In the genomic region with DNA sequence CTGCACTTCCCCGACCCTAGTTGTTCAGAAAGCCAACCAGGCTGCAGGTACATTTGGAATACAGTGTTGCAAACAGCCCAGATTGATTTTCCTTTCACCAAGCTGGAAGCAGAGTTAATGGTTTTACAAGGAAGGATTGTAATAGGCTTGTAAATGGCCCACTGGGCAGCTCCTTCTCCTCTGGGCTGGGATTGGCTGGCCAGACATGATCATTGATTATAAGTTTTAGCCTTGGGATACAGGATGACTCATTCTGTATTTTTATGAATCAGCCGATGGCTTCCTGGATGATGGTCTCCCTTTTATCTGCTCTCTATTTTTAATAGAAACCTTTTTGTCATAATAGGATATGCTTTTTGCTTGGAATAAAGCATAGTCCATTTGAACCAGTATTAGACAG, we compare ENCODE assay signal across 18 cellular contexts. TPM values are rescaled to one million over a fixed set of nuclear protein-coding genes. Genes with fewer than 3 reads are reported as not detected.
"Had no signal": no experiment of that assay in that cellular context is flagged by ENCODE, and none has a peak within 500 bp of the region (broad histone marks: within the 10 kb centered on the region; RNA-seq: fewer than 3 reads in every experiment).

No MANE protein-coding gene starts in this region.

- DNase-seq: activated CD4-positive, alpha-beta T cell treated with anti-CD3 and anti-CD28 coated beads for 48 hours; activated CD8-positive, alpha-beta T cell treated with anti-CD3 and anti-CD28 coated beads for 36 hours; activated effector memory CD4-positive, alpha-beta T cell treated with Interleukin-2 at 50 U/mL for 16 hours; activated T-cell treated with anti-CD3 and anti-CD28 coated beads, Interleukin-2, amount 50 U/mL, for 4 hours; cortex of kidney; effector CD8-positive, alpha-beta T cell; foreskin melanocyte; naive thymus-derived CD4-positive, alpha-beta T cell; posterior cingulate gyrus; retina; stimulated activated naive B cell treated with anti-CD40 and anti-IgM and Interleukin-4, amounts not matched to agents 10 μg/mL and 1 μg/mL and 100 μg/mL, for 72 hours; T-helper 17 cell; thyroid gland had no signal

- H3K27me3 ChIP-seq: thyroid gland had no signal

- H3K27ac Mint-ChIP-seq: activated CD8-positive, alpha-beta T cell treated with anti-CD3 and anti-CD28 coated beads for 36 hours; activated naive CD4-positive, alpha-beta T cell treated with anti-CD3 and anti-CD28 coated beads, Interleukin-2, amount 50 U/mL, for 24 hours; naive thymus-derived CD4-positive, alpha-beta T cell; stimulated activated naive B cell treated with anti-CD40 and anti-IgM and Interleukin-4, amounts not matched to agents 10 μg/mL and 1 μg/mL and 100 μg/mL, for 72 hours; T-helper 17 cell; WTC11 had no signal

- H3K27ac ChIP-seq: neutrophil, thyroid gland had no signal

- H3K4me3 Mint-ChIP-seq: activated CD8-positive, alpha-beta T cell treated with anti-CD3 and anti-CD28 coated beads for 36 hours; activated naive CD4-positive, alpha-beta T cell treated with anti-CD3 and anti-CD28 coated beads, Interleukin-2, amount 50 U/mL, for 24 hours; activated T-cell treated with anti-CD3 and anti-CD28 coated beads, Interleukin-2, amount 50 U/mL, for 4 hours; central memory CD8-positive, alpha-beta T cell; naive thymus-derived CD4-positive, alpha-beta T cell; stimulated activated naive B cell treated with anti-CD40 and anti-IgM and Interleukin-4, amounts not matched to agents 10 μg/mL and 1 μg/mL and 100 μg/mL, for 72 hours; T-helper 17 cell had no signal

- ATAC-seq: activated CD8-positive, alpha-beta T cell treated with anti-CD3 and anti-CD28 coated beads for 36 hours; activated T-cell treated with anti-CD3 and anti-CD28 coated beads, Interleukin-2, amount 50 U/mL, for 4 hours; naive thymus-derived CD4-positive, alpha-beta T cell; stimulated activated naive B cell treated with anti-CD40 and anti-IgM and Interleukin-4, amounts not matched to agents 10 μg/mL and 1 μg/mL and 100 μg/mL, for 72 hours; T-helper 17 cell; WTC11 had no signal

- H3K4me3 ChIP-seq: lung, thyroid gland had no signal

- H3K36me3 ChIP-seq: neutrophil, thyroid gland had no signal

- H3K36me3 Mint-ChIP-seq: activated naive CD4-positive, alpha-beta T cell treated with anti-CD3 and anti-CD28 coated beads, Interleukin-2, amount 50 U/mL, for 24 hours; naive thymus-derived CD4-positive, alpha-beta T cell; WTC11 had no signal

- H3K9me3 Mint-ChIP-seq: activated CD8-positive, alpha-beta T cell treated with anti-CD3 and anti-CD28 coated beads for 36 hours; activated naive CD4-positive, alpha-beta T cell treated with anti-CD3 and anti-CD28 coated beads, Interleukin-2, amount 50 U/mL, for 24 hours; activated T-cell treated with anti-CD3 and anti-CD28 coated beads, Interleukin-2, amount 50 U/mL, for 4 hours; central memory CD8-positive, alpha-beta T cell; stimulated activated naive B cell treated with anti-CD40 and anti-IgM and Interleukin-4, amounts not matched to agents 10 μg/mL and 1 μg/mL and 100 μg/mL, for 72 hours; WTC11 had no signal

- H3K9me3 ChIP-seq: neutrophil, thyroid gland had no signal

RNA-seq across cellular contexts. Expression of gene VAT1L, which starts 2.6 kb away (rescaled TPM):
- total RNA-seq: activated CD8-positive, alpha-beta T cell treated with anti-CD3 and anti-CD28 coated beads for 36 hours; naive thymus-derived CD4-positive, alpha-beta T cell; T-helper 17 cell had no signal
- polyA plus RNA-seq: naive thymus-derived CD4-positive, alpha-beta T cell had no signal
